21 cellular contexts compared by ENCODE assay signal in genomic region chr4:48974979-48975640, GRCh38. TPM values are rescaled to one million over a fixed set of nuclear protein-coding genes. Genes with fewer than 3 reads are reported as not detected.
"Had no signal": no experiment of that assay in that cellular context is flagged by ENCODE, and none has a peak within 500 bp of the region (broad histone marks: within the 10 kb centered on the region; RNA-seq: fewer than 3 reads in every experiment).

No MANE protein-coding gene starts in this region.

- H3K9me3 Mint-ChIP-seq: activated B cell treated with CpG ODN at 0.5 μM for 24 hours; effector memory CD8-positive, alpha-beta T cell; nephron; T-helper 2 cell treated with Interferon-gamma antibody and Interleukin-4, amounts not matched to agents 5 μg/mL and 100 μg/mL, for 36 hours had no signal

- H3K27ac ChIP-seq: hepatocyte, thyroid gland had no signal

- H3K36me3 Mint-ChIP-seq: activated naive CD8-positive, alpha-beta T cell; brain had no signal

- H3K4me1 Mint-ChIP-seq: brain, nephron had no signal

- H3K4me3 ChIP-seq: hepatocyte, thyroid gland had no signal

- DNase-seq: activated B cell treated with CpG ODN at 0.5 μM for 24 hours; activated CD4-positive, alpha-beta T cell treated with anti-CD3 and anti-CD28 coated beads for 48 hours; activated CD8-positive, alpha-beta memory T cell treated with anti-CD3 and anti-CD28 coated beads, Interleukin-2, amount 50 U/mL, for 4 hours; activated CD8-positive, alpha-beta T cell treated with anti-CD3 and anti-CD28 coated beads, Interleukin-2, amount 10 ng/mL, durations not matched to agents 7 days and 5 days; activated effector memory CD4-positive, alpha-beta T cell treated with anti-CD3 and anti-CD28 coated beads, Interleukin-2, amount 50 U/mL, for 16 hours; activated T-cell treated with anti-CD3 and anti-CD28 coated beads, Interleukin-2, amount 50 U/mL, for 48 hours; amniotic stem cell; cerebellar nuclear complex; dermis blood vessel endothelial cell; effector memory CD8-positive, alpha-beta T cell; foreskin melanocyte; thyroid gland had no signal

- H3K9me3 ChIP-seq: thyroid gland had no signal

- ATAC-seq: activated CD8-positive, alpha-beta T cell treated with anti-CD3 and anti-CD28 coated beads, Interleukin-2, amount 10 ng/mL, durations not matched to agents 7 days and 5 days; effector memory CD8-positive, alpha-beta T cell; sciatic nerve had no signal

- H3K27ac Mint-ChIP-seq: activated B cell treated with CpG ODN at 0.5 μM for 24 hours; activated CD8-positive, alpha-beta T cell treated with anti-CD3 and anti-CD28 coated beads, Interleukin-2, amount 10 ng/mL, durations not matched to agents 7 days and 5 days; activated naive CD8-positive, alpha-beta T cell; brain; effector memory CD8-positive, alpha-beta T cell; progenitor cell of endocrine pancreas; T-helper 2 cell treated with Interferon-gamma antibody and Interleukin-4, amounts not matched to agents 5 μg/mL and 100 μg/mL, for 36 hours had no signal

- H3K36me3 ChIP-seq: thyroid gland had no signal

- H3K4me3 Mint-ChIP-seq: activated B cell treated with CpG ODN at 0.5 μM for 24 hours; activated CD8-positive, alpha-beta T cell treated with anti-CD3 and anti-CD28 coated beads, Interleukin-2, amount 10 ng/mL, durations not matched to agents 7 days and 5 days; activated naive CD8-positive, alpha-beta T cell; brain; effector memory CD8-positive, alpha-beta T cell; nephron; T-helper 2 cell treated with Interferon-gamma antibody and Interleukin-4, amounts not matched to agents 5 μg/mL and 100 μg/mL, for 36 hours had no signal

- H3K27me3 ChIP-seq: hepatocyte, thyroid gland had no signal

RNA-seq across cellular contexts. Expression of gene CWH43, which starts 11.0 kb away (rescaled TPM):
- total RNA-seq: activated B cell treated with CpG ODN at 0.5 μM for 24 hours; activated CD8-positive, alpha-beta T cell treated with anti-CD3 and anti-CD28 coated beads, Interleukin-2, amount 10 ng/mL, durations not matched to agents 7 days and 5 days; dermis blood vessel endothelial cell; fibroblast of lung; hepatocyte; mesenteric fat pad; progenitor cell of endocrine pancreas; sciatic nerve had no signal
- polyA plus RNA-seq: fibroblast of lung, hepatocyte had no signal
